ENCODE assay signal across 8 cellular contexts in the genomic region with DNA sequence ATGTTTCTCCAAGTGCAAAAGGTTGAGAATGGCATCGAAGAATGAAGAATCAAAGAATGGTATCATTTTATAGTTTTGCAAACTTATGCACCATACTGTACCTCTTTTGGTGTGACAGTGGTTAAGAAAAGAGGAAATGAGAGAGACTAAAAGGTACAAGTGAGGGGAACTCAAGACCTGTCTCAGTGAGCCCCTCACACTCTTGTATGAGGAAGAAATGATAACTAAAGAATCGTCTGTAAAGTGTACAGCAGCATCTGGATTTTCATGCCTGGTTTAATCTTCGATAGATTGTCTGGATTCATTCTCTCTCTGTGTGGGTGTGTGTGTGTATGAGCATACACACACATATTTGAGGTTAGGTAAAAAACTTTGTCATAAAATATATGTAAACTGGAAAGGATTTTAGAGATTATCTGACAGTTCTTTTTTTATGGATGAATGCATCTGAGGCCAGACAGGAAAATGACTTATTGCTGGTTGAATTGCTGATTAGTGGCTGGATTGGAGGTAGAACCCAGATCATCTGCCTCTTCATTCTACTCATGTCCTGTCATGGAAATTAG. TPM values are rescaled to one million over a fixed set of nuclear protein-coding genes. Genes with fewer than 3 reads are reported as not detected.
A peak's percentile ranks its signal among the peaks of the same experiment; 100 is the strongest.
DNase-seq lines count a peak whose midpoint lies in the region; ATAC-seq and TF ChIP-seq lines count a peak whose summit lies in the region.

No MANE protein-coding gene starts in this region.

- peak; percentile 54 for ATAC-seq in GM21529 (IDR thresholded peaks at IDR 0.05; ENCODE audit: unreplicated experiment)
- ATAC-seq in psoas muscle: no peak

- peaks cover 0 to 11% of the 10 kb centered on the region in 2 donors for H3K36me3 ChIP-seq in psoas muscle (ENCODE audit: insufficient read depth in 1 of 2, low read depth in 1 of 2)

- H3K27me3 ChIP-seq in psoas muscle (ENCODE audit: insufficient read depth in 3 of 3, low read length in 2 of 3): no peaks in the 10 kb centered on the region

- no peaks in the 10 kb centered on the region for H3K9me3 ChIP-seq in psoas muscle

- H3K27ac ChIP-seq in coronary artery: peak overlapping the region; percentile 54 to 81
- no peak overlapping the region for H3K27ac ChIP-seq in psoas muscle

- H3K4me1 ChIP-seq in psoas muscle: peaks cover 43% of the 10 kb centered on the region

- intact Hi-C loops in psoas muscle (cut with DNase I): loop anchor here (5.0 to 10.0 kb wide), 4 partner anchors 59 to 386 kb away; no protein-coding TSS in a partner anchor

- in situ Hi-C loops in GM13976 (cut with MboI; ENCODE audit: low sequenced_read_pairs, unreplicated experiment) (loop anchor here (10.0 kb wide), 1 partner anchor 276 kb away; no protein-coding TSS in a partner anchor), KBM-7 (cut with MboI; ENCODE audit: low pct_unique_long_range_greater_than_20kb, low sequenced_read_pairs) (no loop called here)

- DNase-seq in GM13976 (ENCODE audit: low spot score): peak; percentile 34
- DNase-seq in KBM-7: peak; percentile 69
- no peak for DNase-seq in coronary artery (ENCODE audit: low spot score)
- DNase-seq in DMS53 (lab: John Stamatoyannopoulos, UW): no peak
- DNase-seq in AG08395 (ENCODE audit: low spot score): no peak
- DNase-seq in psoas muscle: no peak
- DNase-seq in NCI-H1092 (lab: John Stamatoyannopoulos, UW): no peak

- TF ChIP-seq CTCF in GM13976 (IDR thresholded peaks at IDR 0.05; ENCODE audit: borderline replicate concordance, control extremely low read depth, extremely low read depth, insufficient read depth, missing control alignments) (no peak), coronary artery (IDR thresholded peaks at IDR 0.05) (no peak), psoas muscle (IDR thresholded peaks at IDR 0.05) (no peak)

- WGBS in psoas muscle, 3 donors: 81 to 86% (median 85%) methylated on average over 3 of the region's 3 CpGs

- peak overlapping the region; percentile 6 for H3K4me3 ChIP-seq in coronary artery
- no peak overlapping the region for H3K4me3 ChIP-seq in psoas muscle

RNA-seq across cellular contexts. Expression of a gene that starts 15.9 kb away (rescaled TPM):
- 100 to 1,000 TPM; 287 to 428 (median 331) TPM for total RNA-seq in psoas muscle
- polyA plus RNA-seq in psoas muscle: 100 to 1,000 TPM in 2 of 3 donors, 10 to 100 TPM in 1; 35.8 to 317 (median 180) TPM

Comparison
In these comparisons a context has a peak if more than half of its experiments do, and no peak if none do; other contexts are left out.
1. DNase-seq: peak in GM13976 (single experiment) and KBM-7 (single experiment); none in coronary artery (single experiment), DMS53 (single experiment), AG08395 (single experiment), psoas muscle (0 of 2) and NCI-H1092 (single experiment).